Comparison of ENCODE assay signal across 28 cellular contexts in the genomic region with DNA sequence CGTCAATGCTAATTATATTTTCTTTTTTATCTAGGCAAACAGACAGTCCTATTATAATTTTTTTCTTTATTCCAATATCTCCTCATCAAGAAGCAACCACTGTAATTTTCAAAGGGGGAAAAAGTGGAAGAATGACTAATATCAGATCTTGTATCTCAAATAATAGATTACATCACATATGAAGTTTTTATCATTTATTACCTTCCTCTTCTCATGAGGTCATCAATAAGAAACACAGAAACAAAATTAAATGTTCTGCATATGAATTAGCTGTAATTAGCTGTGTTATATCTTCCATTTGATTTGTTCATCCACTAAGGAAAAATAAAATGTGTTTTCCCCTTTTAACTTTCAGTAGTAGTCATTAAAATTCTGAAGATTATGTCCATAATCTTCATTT. TPM values are rescaled to one million over a fixed set of nuclear protein-coding genes. Genes with fewer than 3 reads are reported as not detected.
DNase-seq lines count a peak whose midpoint lies in the region; ATAC-seq, FAIRE-seq and TF ChIP-seq lines count a peak whose summit lies in the region.
"Had no signal": no experiment of that assay in that cellular context is flagged by ENCODE, and none has a peak within 500 bp of the region (broad histone marks: within the 10 kb centered on the region; RNA-seq: fewer than 3 reads in every experiment).

No MANE protein-coding gene starts in this region.

- no peak for TF ChIP-seq POLR2A in endothelial cell of umbilical vein (IDR thresholded peaks at IDR 0.05; ENCODE audit: low read depth, low read length)

- TF ChIP-seq CTCF in mammary epithelial cell (conservative IDR thresholded peaks at IDR 0.05 in 1 of 2, IDR thresholded peaks at IDR 0.05 in 1 of 2; ENCODE audit: extremely low read depth in 1 of 2, insufficient read depth in 1 of 2, low read depth in 1 of 2, low read length in 2 of 2): no peak
- TF ChIP-seq CTCF in MCF 10A (IDR thresholded peaks at IDR 0.05; ENCODE audit: unreplicated experiment): no peak
- no peak for TF ChIP-seq CTCF in SK-N-SH (IDR thresholded peaks at IDR 0.05)
- TF ChIP-seq CTCF in endothelial cell of umbilical vein (IDR thresholded peaks at IDR 0.05; ENCODE audit: extremely low read depth in 1 of 2, insufficient read depth in 1 of 2, low read depth in 1 of 2, low read length in 2 of 2): no peak

- H3K9me2 ChIP-seq in SK-N-SH: no peaks in the 10 kb centered on the region

- POLR2A ChIA-PET in MCF 10A (lab: Yijun Ruan, JAX): interaction anchor here (0.8 kb wide), 1 partner anchor 11 kb away, joined by 3 read pairs; no protein-coding TSS in a partner anchor
- POLR2A ChIA-PET in SK-N-SH (lab: Yijun Ruan, JAX): no interaction called here
- POLR2A ChIA-PET in endothelial cell of umbilical vein (lab: Charles Lee): no interaction called here

- DNase-seq in mammary epithelial cell (no peak), MCF 10A (ENCODE audit: unreplicated experiment) (no peak), SK-N-SH (no peak), endothelial cell of umbilical vein (ENCODE audit: low read depth, low spot score) (no peak), H4 (ENCODE audit: low spot score) (no peak), SJCRH30 (no peak)
- DNase-seq: AML-193; C1 segment of cervical spinal cord; CD8-positive, alpha-beta T cell; GDM1; NCI-H1694; NCI-H2081; NCI-H2171; NCI-H345; NCI-H524; NCI-H82; SW 1271 had no signal

- intact Hi-C loops in mammary epithelial cell (cut with micrococcal nuclease): no loop called here
- intact Hi-C loops in MCF 10A (cut with micrococcal nuclease): no loop called here
- intact Hi-C loops in endothelial cell of umbilical vein (cut with micrococcal nuclease): no loop called here

- peak overlapping the region; percentile 73 for H3K27ac ChIP-seq in mammary epithelial cell (ENCODE audit: insufficient read depth, low read depth, low read length)
- peak overlapping the region in 1 of 2 experiments; percentile 92; a peak in 3 of 4 replicates for H3K27ac ChIP-seq in SK-N-SH (ENCODE audit: low read depth in 2 of 2, low read length in 1 of 2)
- H3K27ac ChIP-seq in endothelial cell of umbilical vein (ENCODE audit: insufficient read depth, low read depth, low read length): peak overlapping the region; percentile 27
- no peak overlapping the region for H3K27ac ChIP-seq in SJCRH30
- H3K27ac ChIP-seq: 22Rv1 had no signal

- peak overlapping the region; percentile 69 for H3K4me2 ChIP-seq in mammary epithelial cell (ENCODE audit: insufficient read depth, low read depth, low read length)
- peak overlapping the region; percentile 59 for H3K4me2 ChIP-seq in SK-N-SH
- no peak overlapping the region for H3K4me2 ChIP-seq in endothelial cell of umbilical vein (ENCODE audit: insufficient read depth, low read length)
- H3K4me2 ChIP-seq in skeletal muscle satellite cell (ENCODE audit: low read length): peak overlapping the region; percentile 64

- H3K36me3 Mint-ChIP-seq in MCF 10A (ENCODE audit: insufficient read depth, unreplicated experiment): no peaks in the 10 kb centered on the region
- H3K36me3 Mint-ChIP-seq: CD8-positive, alpha-beta T cell; IgD-negative memory B cell had no signal

- TF ChIP-seq RAD21 in SK-N-SH (IDR thresholded peaks at IDR 0.05; ENCODE audit: low read length): no peak

- H3K4me3 Mint-ChIP-seq in MCF 10A (ENCODE audit: unreplicated experiment): no peak overlapping the region
- H3K4me3 Mint-ChIP-seq: CD8-positive, alpha-beta T cell; IgD-negative memory B cell had no signal

- FAIRE-seq in endothelial cell of umbilical vein (lab: Jason Lieb, UNC): no peak
- FAIRE-seq: GM18507, GM19239, H54, HTR-8/SVneo, RCC 7860 had no signal

- peaks cover 24% of the 10 kb centered on the region for H3F3A ChIP-seq in SK-N-SH (replicated peaks; ENCODE audit: insufficient read depth)

- H3K27ac Mint-ChIP-seq in MCF 10A (ENCODE audit: low read depth, unreplicated experiment): no peak overlapping the region
- H3K27ac Mint-ChIP-seq: CD8-positive, alpha-beta T cell; IgD-negative memory B cell had no signal

- H3K79me2 ChIP-seq in mammary epithelial cell (ENCODE audit: insufficient read depth, low read length): peaks cover 18% of the 10 kb centered on the region
- H3K79me2 ChIP-seq in SK-N-SH (ENCODE audit: insufficient read depth): peaks cover 61% of the 10 kb centered on the region
- no peaks in the 10 kb centered on the region for H3K79me2 ChIP-seq in endothelial cell of umbilical vein (ENCODE audit: control insufficient read depth, insufficient read depth, low read length)

- H3K9me1 ChIP-seq in endothelial cell of umbilical vein (replicated peaks; ENCODE audit: control insufficient read depth, extremely low read depth, insufficient read depth, low read length): no peaks in the 10 kb centered on the region

- TF ChIP-seq EP300 in SK-N-SH (IDR thresholded peaks at IDR 0.05; ENCODE audit: borderline replicate concordance in 1 of 2, low read depth in 1 of 2, low read length in 1 of 2): no peak

- CTCF ChIA-PET in mammary epithelial cell (lab: Charles Lee; ENCODE audit: low non-redundant PET) (no interaction called here), MCF 10A (lab: Yijun Ruan, JAX) (interaction anchor here (0.7 to 1.6 kb wide), 2 partner anchors 10 to 26 kb away, joined by 3 to 4 read pairs; no protein-coding TSS in a partner anchor), SK-N-SH (lab: Yijun Ruan, JAX) (interaction anchor here (2.0 to 10.3 kb wide), 2 partner anchors 14 to 40 kb away, joined by 5 to 102 read pairs; partner anchors contain the start of gene PRSS12), endothelial cell of umbilical vein (lab: Charles Lee) (interaction anchor here (2.1 kb wide), 1 partner anchor 14 kb away, joined by 4 read pairs; no protein-coding TSS in a partner anchor)

- no peaks in the 10 kb centered on the region for H3K9me3 ChIP-seq in mammary epithelial cell (replicated peaks; ENCODE audit: insufficient read depth, low read length)
- H3K9me3 ChIP-seq in SK-N-SH: no peaks in the 10 kb centered on the region
- no peaks in the 10 kb centered on the region for H3K9me3 ChIP-seq in endothelial cell of umbilical vein (replicated peaks; ENCODE audit: control insufficient read depth, insufficient read depth, low read length)
- no peaks in the 10 kb centered on the region for H3K9me3 ChIP-seq in skeletal muscle satellite cell (replicated peaks; ENCODE audit: low read length)
- no peaks in the 10 kb centered on the region for H3K9me3 ChIP-seq in SJCRH30 (replicated peaks)

- H3K4me1 ChIP-seq in mammary epithelial cell (ENCODE audit: insufficient read depth, low read length) (peaks cover 32% of the 10 kb centered on the region), SK-N-SH (ENCODE audit: control insufficient read depth in 1 of 2, insufficient read depth in 2 of 2, low read depth in 1 of 2, low read length in 1 of 2) (peaks cover 23 to 32% of the 10 kb centered on the region in 2 experiments), endothelial cell of umbilical vein (ENCODE audit: control insufficient read depth, extremely low read depth, insufficient read depth, low read length) (peaks cover 12% of the 10 kb centered on the region), skeletal muscle satellite cell (ENCODE audit: control insufficient read depth, insufficient read depth, low read length) (peaks cover 44% of the 10 kb centered on the region), SJCRH30 (no peaks in the 10 kb centered on the region)

- in situ Hi-C loops in mammary epithelial cell (cut with MboI; ENCODE audit: low sequenced_read_pairs in 2 of 2): no loop called here

- H3K36me3 ChIP-seq in mammary epithelial cell (ENCODE audit: insufficient read depth, low read length): no peaks in the 10 kb centered on the region
- peaks cover 5 to 7% of the 10 kb centered on the region in 2 experiments for H3K36me3 ChIP-seq in SK-N-SH (replicated peaks in 1 of 2; ENCODE audit: control insufficient read depth in 1 of 2, insufficient read depth in 2 of 2, low read length in 1 of 2)
- no peaks in the 10 kb centered on the region for H3K36me3 ChIP-seq in endothelial cell of umbilical vein (ENCODE audit: control insufficient read depth in 2 of 2, extremely low read depth in 1 of 2, insufficient read depth in 2 of 2, low read length in 2 of 2)
- no peaks in the 10 kb centered on the region for H3K36me3 ChIP-seq in skeletal muscle satellite cell (ENCODE audit: insufficient read depth, low read length)
- H3K36me3 ChIP-seq in SJCRH30: no peaks in the 10 kb centered on the region

- 100% methylated on average over 1 of the region's 1 CpG for WGBS in mammary epithelial cell (ENCODE audit: low coverage, missing lambda C conversion rate)
- 19% methylated on average over 1 of the region's 1 CpG for WGBS in SK-N-SH (ENCODE audit: low lambda C conversion rate)

- H3K9me3 Mint-ChIP-seq in MCF 10A (ENCODE audit: unreplicated experiment): no peaks in the 10 kb centered on the region
- H3K9me3 Mint-ChIP-seq: CD8-positive, alpha-beta T cell; IgD-negative memory B cell had no signal

- dilution Hi-C loops in mammary epithelial cell (cut with HindIII; ENCODE audit: low sequenced_read_pairs) (no loop called here), endothelial cell of umbilical vein (cut with MboI; ENCODE audit: extremely low pct_ligation_motif_present, low sequenced_read_pairs) (no loop called here)

- no peak for ATAC-seq in HG03442 (IDR thresholded peaks at IDR 0.05; ENCODE audit: unreplicated experiment)
- ATAC-seq: CD8-positive, alpha-beta T cell; Right ventricle myocardium inferior had no signal

- H3K4me3 ChIP-seq in mammary epithelial cell (replicated peaks in 1 of 3; ENCODE audit: insufficient read depth in 1 of 3, low read depth in 2 of 3, low read length in 3 of 3): no peak overlapping the region
- no peak overlapping the region for H3K4me3 ChIP-seq in SK-N-SH (ENCODE audit: low read depth in 2 of 2, low read length in 1 of 2)
- H3K4me3 ChIP-seq in endothelial cell of umbilical vein (replicated peaks in 1 of 3; ENCODE audit: insufficient read depth in 1 of 3, low read depth in 1 of 3, low read length in 3 of 3): no peak overlapping the region
- peak overlapping the region; percentile 4 for H3K4me3 ChIP-seq in skeletal muscle satellite cell (ENCODE audit: low read length)
- no peak overlapping the region for H3K4me3 ChIP-seq in SJCRH30

- H2AFZ ChIP-seq in mammary epithelial cell (ENCODE audit: low read depth, low read length) (no peak overlapping the region), SK-N-SH (ENCODE audit: low read depth) (no peak overlapping the region), endothelial cell of umbilical vein (ENCODE audit: low read depth, low read length) (no peak overlapping the region)

- peaks cover 6% of the 10 kb centered on the region for H3K4me1 Mint-ChIP-seq in MCF 10A (ENCODE audit: insufficient read depth, unreplicated experiment)

- no peaks in the 10 kb centered on the region for H3K27me3 Mint-ChIP-seq in MCF 10A (ENCODE audit: insufficient read depth, unreplicated experiment)

- H4K20me1 ChIP-seq in mammary epithelial cell (ENCODE audit: insufficient read depth, low read length) (no peaks in the 10 kb centered on the region), SK-N-SH (ENCODE audit: insufficient read depth) (no peaks in the 10 kb centered on the region), endothelial cell of umbilical vein (replicated peaks; ENCODE audit: control insufficient read depth, extremely low read depth, insufficient read depth, low read length) (no peaks in the 10 kb centered on the region)

- BruUV-seq in mammary epithelial cell (replicated peaks; lab: Mats Ljungman, UMichigan) (no TSS peak), MCF 10A (replicated peaks; lab: Mats Ljungman, UMichigan) (no TSS peak), endothelial cell of umbilical vein (replicated peaks; lab: Mats Ljungman, UMichigan) (no TSS peak)

- H3K9ac ChIP-seq in mammary epithelial cell (ENCODE audit: insufficient read depth, low read length): no peak overlapping the region
- peak overlapping the region; percentile 59 for H3K9ac ChIP-seq in SK-N-SH
- no peak overlapping the region for H3K9ac ChIP-seq in endothelial cell of umbilical vein (replicated peaks; ENCODE audit: extremely low read depth, insufficient read depth, low read length)
- H3K9ac ChIP-seq in skeletal muscle satellite cell (ENCODE audit: low read depth, low read length): peak overlapping the region; percentile 59

- H3K27me3 ChIP-seq in mammary epithelial cell (ENCODE audit: insufficient read depth, low read length): no peaks in the 10 kb centered on the region
- H3K27me3 ChIP-seq in SK-N-SH (ENCODE audit: insufficient read depth): no peaks in the 10 kb centered on the region
- H3K27me3 ChIP-seq in endothelial cell of umbilical vein (ENCODE audit: control insufficient read depth in 2 of 2, insufficient read depth in 2 of 2, low read length in 2 of 2): no peaks in the 10 kb centered on the region
- no peaks in the 10 kb centered on the region for H3K27me3 ChIP-seq in skeletal muscle satellite cell (ENCODE audit: control insufficient read depth, insufficient read depth, low read length)
- H3K27me3 ChIP-seq in SJCRH30: no peaks in the 10 kb centered on the region

RNA-seq across cellular contexts. Expression of gene PRSS12, which starts 14.3 kb away (rescaled TPM):
- 10 to 100 TPM; 33.0 to 70.8 TPM for total RNA-seq in mammary epithelial cell
- 19.4 TPM for polyA plus RNA-seq in mammary epithelial cell
- polyA minus RNA-seq in mammary epithelial cell: 25.5 TPM
- 8.9 and 10.7 TPM in 2 replicates for total RNA-seq in MCF 10A (2022)
- polyA plus RNA-seq in SK-N-SH (2012; rRNA removed): 134 and 137 TPM in 2 replicates
- polyA plus RNA-seq in SK-N-SH (2012; cell fraction: cytosol; rRNA removed): 177 and 193 TPM in 2 replicates
- 101 and 180 TPM in 2 replicates for polyA plus RNA-seq in SK-N-SH (2012; cell fraction: nucleus; rRNA removed)
- total RNA-seq in endothelial cell of umbilical vein: 0.23 and 0.55 TPM in 2 replicates
- 0.16 and 0.22 TPM in 2 replicates for polyA plus RNA-seq in endothelial cell of umbilical vein
- polyA plus RNA-seq in endothelial cell of umbilical vein (2011; cell fraction: cytosol; rRNA removed): 0.18 and 0.36 TPM in 2 replicates
- polyA plus RNA-seq in endothelial cell of umbilical vein (2011; cell fraction: nucleus; rRNA removed): 0.26 and 0.36 TPM in 2 replicates
- polyA plus RNA-seq in endothelial cell of umbilical vein (2012): 3.0 and 5.2 TPM in 2 replicates
- 0.42 and 0.97 TPM in 2 replicates for polyA minus RNA-seq in endothelial cell of umbilical vein
- polyA minus RNA-seq in endothelial cell of umbilical vein (2011; cell fraction: cytosol; rRNA and poly(A)+ RNA removed): 0.72 TPM
- 0.43 and 0.63 TPM in 2 replicates for polyA minus RNA-seq in endothelial cell of umbilical vein (2011; cell fraction: nucleus; rRNA and poly(A)+ RNA removed)
- 3.0 and 5.9 TPM in 2 replicates for total RNA-seq in skeletal muscle satellite cell (2012; rRNA removed)
- total RNA-seq in H4 (2014; rRNA removed; shearing (Covaris generic)): 6.7 and 12.2 TPM in 2 replicates
- total RNA-seq in SJCRH30 (2014; rRNA removed; shearing (Covaris generic)): 8.2 and 9.9 TPM in 2 replicates
- total RNA-seq: CD8-positive, alpha-beta T cell; OCI-LY7; Right ventricle myocardium inferior had no signal
- polyA plus RNA-seq: IgD-negative memory B cell had no signal

Comparison
In these comparisons a context has a peak if more than half of its experiments do, and no peak if none do; other contexts are left out.
1. H3K9ac ChIP-seq: peak in SK-N-SH (single experiment) and skeletal muscle satellite cell (single experiment); none in mammary epithelial cell (single experiment) and endothelial cell of umbilical vein (single experiment).